ENCODE assay signal across 1 cellular context in genomic region chr14:85438613-85439012, GRCh38.
TF ChIP-seq lines count a peak whose summit lies in the region.

No MANE protein-coding gene starts in this region.

TF ChIP-seq in H1, 55 proteins besides CTCF, POLR2A, EP300 and RAD21 (continued from another document):
- TF ChIP-seq JUND (IDR thresholded peaks at IDR 0.05; ENCODE audit: low read length) (no peak), CHD1 (IDR thresholded peaks at IDR 0.05; ENCODE audit: low read depth, low read length) (no peak), CBX8 (IDR thresholded peaks at IDR 0.05; ENCODE audit: borderline replicate concordance, low read depth, low read length) (no peak), RXRA (IDR thresholded peaks at IDR 0.05; ENCODE audit: insufficient read depth, low read depth, low read length) (no peak), GTF2F1 (IDR thresholded peaks at IDR 0.05; ENCODE audit: borderline replicate concordance, low read depth, low read length) (no peak), SRF (IDR thresholded peaks at IDR 0.05; ENCODE audit: low read depth, low read length) (no peak), MAX (IDR thresholded peaks at IDR 0.05) (no peak), SP1 (IDR thresholded peaks at IDR 0.05; ENCODE audit: low read depth, low read length) (no peak), SIX5 (IDR thresholded peaks at IDR 0.05; ENCODE audit: low read depth, low read length) (no peak), E2F6 (IDR thresholded peaks at IDR 0.05) (no peak), HDAC2 (IDR thresholded peaks at IDR 0.05; ENCODE audit: borderline replicate concordance in 1 of 2, low read depth in 2 of 2, low read length in 2 of 2) (no peak), BACH1 (IDR thresholded peaks at IDR 0.05; ENCODE audit: low read length) (no peak)
